Comparison of ENCODE assay signal across 8 cellular contexts in genomic region chr2:85538507-85539360, GRCh38. TPM values are rescaled to one million over a fixed set of nuclear protein-coding genes. Genes with fewer than 3 reads are reported as not detected.
DNase-seq lines count a peak whose midpoint lies in the region; TF ChIP-seq lines count a peak whose summit lies in the region.

Gene MAT2A, plus strand, starts transcription at chr2:85539168. Its CDS starts 120 bp downstream, at chr2:85539288.

- peak within 1 kb of the TSS; percentile 96 for H3K18ac ChIP-seq in mesendoderm (ENCODE audit: low read length)

- peak within 1 kb of the TSS; percentile 68 for H4K5ac ChIP-seq in mesendoderm (ENCODE audit: low read length)

- H3K56ac ChIP-seq in mesendoderm (ENCODE audit: low read length), result peak within 1 kb of the TSS; percentile 100

- no peak within 1 kb of the TSS for H2BK15ac ChIP-seq in mesendoderm (replicated peaks; ENCODE audit: low read depth)

- peaks cover 20% of the 10 kb centered on the region for H3K4me1 ChIP-seq in effector memory CD4-positive, alpha-beta T cell (ENCODE audit: control insufficient read depth, insufficient read depth, low read length, poor library complexity, severe bottlenecking)
- H3K4me1 ChIP-seq in mesendoderm (ENCODE audit: control insufficient read depth, low read depth, low read length), result no peaks in the 10 kb centered on the region

- H4K8ac ChIP-seq in mesendoderm (ENCODE audit: low read depth, low read length), result peak within 1 kb of the TSS; percentile 57

- H2BK120ac ChIP-seq in mesendoderm (ENCODE audit: low read depth, low read length), result peak within 1 kb of the TSS; percentile 52

- no peaks in the 10 kb centered on the region for H3K9me3 ChIP-seq in effector memory CD4-positive, alpha-beta T cell (ENCODE audit: control insufficient read depth, low read length)

- H3K4me2 ChIP-seq in mesendoderm (ENCODE audit: low read length), result peak within 1 kb of the TSS; percentile 90

- H3K36me3 ChIP-seq in effector memory CD4-positive, alpha-beta T cell (ENCODE audit: control insufficient read depth, insufficient read depth, low read length), result peaks cover 23% of the 10 kb centered on the region
- peaks cover 11% of the 10 kb centered on the region for H3K36me3 ChIP-seq in mesendoderm (ENCODE audit: control insufficient read depth, insufficient read depth, low read length)

- peaks cover 6% of the 10 kb centered on the region for H3K79me1 ChIP-seq in mesendoderm (ENCODE audit: low read length)

- peak within 1 kb of the TSS; percentile 100 for H3K9ac ChIP-seq in mesendoderm (ENCODE audit: low read length)

- peak within 1 kb of the TSS; percentile 97 for H2BK5ac ChIP-seq in mesendoderm (ENCODE audit: low read length)

- H3K23ac ChIP-seq in mesendoderm (ENCODE audit: low read length), result peak within 1 kb of the TSS; percentile 97

- peak within 1 kb of the TSS; percentile 97 for H2AK5ac ChIP-seq in mesendoderm (ENCODE audit: low read length)

- H3K79me2 ChIP-seq in mesendoderm (ENCODE audit: control insufficient read depth, insufficient read depth, low read length), result peaks cover 36% of the 10 kb centered on the region

- DNase-seq in COLO829 (ENCODE audit: low spot score) (peak; percentile 77), GM20000 (ENCODE audit: low spot score) (peak; percentile 96), HT-29 (ENCODE audit: low spot score) (peak; percentile 92), mesendoderm (peak; percentile 97)
- DNase-seq in NK-92 treated with Interleukin-12 subunit alpha and Interleukin-12 subunit beta, amount 100 ng/mL, for 24 hours (lab: John Stamatoyannopoulos, UW), result peak; percentile 91
- peak; percentile 74 to 76 (median 75) for DNase-seq in effector memory CD4-positive, alpha-beta T cell
- DNase-seq in stimulated activated CD8-positive, alpha-beta memory T cell treated with anti-CD3 and anti-CD28 coated beads, Interleukin-15, amount 100 ng/mL, for 1 hour (ENCODE audit: low read depth), result peak; percentile 71

- CTCF ChIA-PET in activated CD8-positive, alpha-beta memory T cell treated with anti-CD3 and anti-CD28 coated beads for 36 hours (lab: Charles Lee), result interaction anchor here (0.6 to 4.3 kb wide), 11 partner anchors 10 to 120 kb away, joined by 3 to 21 read pairs (median 4); partner anchors contain the start of gene SH2D6

- H3K27ac ChIP-seq in effector memory CD4-positive, alpha-beta T cell (ENCODE audit: insufficient read depth, low read length, poor library complexity, severe bottlenecking), result peak within 1 kb of the TSS; percentile 77
- H3K27ac ChIP-seq in mesendoderm (ENCODE audit: low read depth, low read length), result peak within 1 kb of the TSS; percentile 99

- no peaks in the 10 kb centered on the region for H3K27me3 ChIP-seq in effector memory CD4-positive, alpha-beta T cell (replicated peaks; ENCODE audit: control insufficient read depth, insufficient read depth, low read length, poor library complexity, severe bottlenecking)
- no peaks in the 10 kb centered on the region for H3K27me3 ChIP-seq in mesendoderm (ENCODE audit: insufficient read depth, low read length, poor library complexity)

- POLR2A ChIA-PET in activated CD8-positive, alpha-beta memory T cell treated with anti-CD3 and anti-CD28 coated beads for 36 hours (lab: Charles Lee), result interaction anchor here (0.5 to 4.6 kb wide), 19 partner anchors 10 to 602 kb away, joined by 3 to 59 read pairs (median 7); partner anchors contain the start of genes ELMOD3, GGCX, PTCD3 and RETSAT

- peak within 1 kb of the TSS; percentile 94 for H3K4me3 ChIP-seq in effector memory CD4-positive, alpha-beta T cell (ENCODE audit: insufficient read depth, low read depth, low read length, poor library complexity, severe bottlenecking)
- peak within 1 kb of the TSS; percentile 99 for H3K4me3 ChIP-seq in mesendoderm (ENCODE audit: low read length)

- TF ChIP-seq CTCF in GM20000 (IDR thresholded peaks at IDR 0.05; ENCODE audit: extremely low read depth, missing control alignments), result peak; percentile 63

- H3K4ac ChIP-seq in mesendoderm (ENCODE audit: low read depth, low read length), result peak within 1 kb of the TSS; percentile 99

- WGBS in mesendoderm (ENCODE audit: extremely low coverage, insufficient coverage, low lambda C conversion rate), result no CpG with 5 or more reads among the region's 92 CpGs

RNA-seq across cellular contexts. Expression of gene MAT2A, which starts in this region (rescaled TPM):
- total RNA-seq in HT-29 (2014; rRNA removed; shearing (Covaris generic)), result 168 and 205 TPM in 2 replicates
- 100 to 1,000 TPM; 396 to 417 TPM for total RNA-seq in activated CD8-positive, alpha-beta memory T cell treated with anti-CD3 and anti-CD28 coated beads for 36 hours
- 303 TPM for polyA plus RNA-seq in mesendoderm (2013, experiment 1 of 2)
- polyA plus RNA-seq in mesendoderm (2013, experiment 2 of 2), result 306 TPM

Comparison
In these comparisons a context has a peak if more than half of its experiments do, and no peak if none do; other contexts are left out.
1. Peak in every context shown above with its lines: DNase-seq, H3K4me3 ChIP-seq and H3K27ac ChIP-seq.